1 cellular context compared by ENCODE assay signal in genomic region chr2:109185338-109185737, GRCh38.
TF ChIP-seq lines count a peak whose summit lies in the region.

No MANE protein-coding gene starts in this region.

TF ChIP-seq in HepG2, 621 proteins besides CTCF, POLR2A, EP300 and RAD21 (continued from another document):
- TF ChIP-seq ZFP1 (CRISPR knock-in tag; IDR thresholded peaks at IDR 0.05): no peak
- no peak for TF ChIP-seq HNF4A (CRISPR knock-in tag; IDR thresholded peaks at IDR 0.05)
- no peak for TF ChIP-seq MBD4 (IDR thresholded peaks at IDR 0.05; ENCODE audit: borderline replicate concordance, low read length)
- TF ChIP-seq KLF15 (CRISPR knock-in tag; IDR thresholded peaks at IDR 0.05; ENCODE audit: borderline replicate concordance): no peak
